ENCODE assay signal across 2 cellular contexts in the genomic region with DNA sequence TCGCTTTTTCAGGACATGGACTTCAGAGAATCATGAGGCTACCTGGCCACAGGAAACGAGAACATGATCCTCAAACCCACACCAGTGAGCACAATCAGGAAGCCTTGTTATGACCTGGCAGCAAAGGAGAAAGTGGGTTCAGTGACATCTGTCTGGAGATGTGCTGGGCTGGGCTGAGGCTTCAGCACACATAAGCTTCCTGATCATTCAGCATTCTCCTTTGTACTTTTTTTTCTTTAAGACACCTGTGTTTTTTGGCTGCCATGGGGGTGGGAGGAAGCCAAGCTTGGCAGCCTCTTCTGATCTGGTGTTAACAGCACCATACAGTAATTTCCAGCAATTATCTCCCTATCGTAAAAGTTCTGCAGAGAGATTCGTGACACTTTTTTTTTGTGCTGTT.
TF ChIP-seq lines count a peak whose summit lies in the region.

No MANE protein-coding gene starts in this region.

TF ChIP-seq in K562, 482 proteins besides CTCF, POLR2A, EP300 and RAD21 (continued from another document and continues in another):
- no peak for TF ChIP-seq E2F1 (CRISPR knock-in tag; IDR thresholded peaks at IDR 0.05)
- TF ChIP-seq, protein P1, sequence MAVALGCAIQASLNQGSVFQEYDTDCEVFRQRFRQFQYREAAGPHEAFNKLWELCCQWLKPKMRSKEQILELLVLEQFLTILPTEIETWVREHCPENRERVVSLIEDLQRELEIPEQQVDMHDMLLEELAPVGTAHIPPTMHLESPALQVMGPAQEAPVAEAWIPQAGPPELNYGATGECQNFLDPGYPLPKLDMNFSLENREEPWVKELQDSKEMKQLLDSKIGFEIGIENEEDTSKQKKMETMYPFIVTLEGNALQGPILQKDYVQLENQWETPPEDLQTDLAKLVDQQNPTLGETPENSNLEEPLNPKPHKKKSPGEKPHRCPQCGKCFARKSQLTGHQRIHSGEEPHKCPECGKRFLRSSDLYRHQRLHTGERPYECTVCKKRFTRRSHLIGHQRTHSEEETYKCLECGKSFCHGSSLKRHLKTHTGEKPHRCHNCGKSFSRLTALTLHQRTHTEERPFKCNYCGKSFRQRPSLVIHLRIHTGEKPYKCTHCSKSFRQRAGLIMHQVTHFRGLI (CRISPR knock-in tag; IDR thresholded peaks at IDR 0.05) = no peak
- TF ChIP-seq, protein P2, sequence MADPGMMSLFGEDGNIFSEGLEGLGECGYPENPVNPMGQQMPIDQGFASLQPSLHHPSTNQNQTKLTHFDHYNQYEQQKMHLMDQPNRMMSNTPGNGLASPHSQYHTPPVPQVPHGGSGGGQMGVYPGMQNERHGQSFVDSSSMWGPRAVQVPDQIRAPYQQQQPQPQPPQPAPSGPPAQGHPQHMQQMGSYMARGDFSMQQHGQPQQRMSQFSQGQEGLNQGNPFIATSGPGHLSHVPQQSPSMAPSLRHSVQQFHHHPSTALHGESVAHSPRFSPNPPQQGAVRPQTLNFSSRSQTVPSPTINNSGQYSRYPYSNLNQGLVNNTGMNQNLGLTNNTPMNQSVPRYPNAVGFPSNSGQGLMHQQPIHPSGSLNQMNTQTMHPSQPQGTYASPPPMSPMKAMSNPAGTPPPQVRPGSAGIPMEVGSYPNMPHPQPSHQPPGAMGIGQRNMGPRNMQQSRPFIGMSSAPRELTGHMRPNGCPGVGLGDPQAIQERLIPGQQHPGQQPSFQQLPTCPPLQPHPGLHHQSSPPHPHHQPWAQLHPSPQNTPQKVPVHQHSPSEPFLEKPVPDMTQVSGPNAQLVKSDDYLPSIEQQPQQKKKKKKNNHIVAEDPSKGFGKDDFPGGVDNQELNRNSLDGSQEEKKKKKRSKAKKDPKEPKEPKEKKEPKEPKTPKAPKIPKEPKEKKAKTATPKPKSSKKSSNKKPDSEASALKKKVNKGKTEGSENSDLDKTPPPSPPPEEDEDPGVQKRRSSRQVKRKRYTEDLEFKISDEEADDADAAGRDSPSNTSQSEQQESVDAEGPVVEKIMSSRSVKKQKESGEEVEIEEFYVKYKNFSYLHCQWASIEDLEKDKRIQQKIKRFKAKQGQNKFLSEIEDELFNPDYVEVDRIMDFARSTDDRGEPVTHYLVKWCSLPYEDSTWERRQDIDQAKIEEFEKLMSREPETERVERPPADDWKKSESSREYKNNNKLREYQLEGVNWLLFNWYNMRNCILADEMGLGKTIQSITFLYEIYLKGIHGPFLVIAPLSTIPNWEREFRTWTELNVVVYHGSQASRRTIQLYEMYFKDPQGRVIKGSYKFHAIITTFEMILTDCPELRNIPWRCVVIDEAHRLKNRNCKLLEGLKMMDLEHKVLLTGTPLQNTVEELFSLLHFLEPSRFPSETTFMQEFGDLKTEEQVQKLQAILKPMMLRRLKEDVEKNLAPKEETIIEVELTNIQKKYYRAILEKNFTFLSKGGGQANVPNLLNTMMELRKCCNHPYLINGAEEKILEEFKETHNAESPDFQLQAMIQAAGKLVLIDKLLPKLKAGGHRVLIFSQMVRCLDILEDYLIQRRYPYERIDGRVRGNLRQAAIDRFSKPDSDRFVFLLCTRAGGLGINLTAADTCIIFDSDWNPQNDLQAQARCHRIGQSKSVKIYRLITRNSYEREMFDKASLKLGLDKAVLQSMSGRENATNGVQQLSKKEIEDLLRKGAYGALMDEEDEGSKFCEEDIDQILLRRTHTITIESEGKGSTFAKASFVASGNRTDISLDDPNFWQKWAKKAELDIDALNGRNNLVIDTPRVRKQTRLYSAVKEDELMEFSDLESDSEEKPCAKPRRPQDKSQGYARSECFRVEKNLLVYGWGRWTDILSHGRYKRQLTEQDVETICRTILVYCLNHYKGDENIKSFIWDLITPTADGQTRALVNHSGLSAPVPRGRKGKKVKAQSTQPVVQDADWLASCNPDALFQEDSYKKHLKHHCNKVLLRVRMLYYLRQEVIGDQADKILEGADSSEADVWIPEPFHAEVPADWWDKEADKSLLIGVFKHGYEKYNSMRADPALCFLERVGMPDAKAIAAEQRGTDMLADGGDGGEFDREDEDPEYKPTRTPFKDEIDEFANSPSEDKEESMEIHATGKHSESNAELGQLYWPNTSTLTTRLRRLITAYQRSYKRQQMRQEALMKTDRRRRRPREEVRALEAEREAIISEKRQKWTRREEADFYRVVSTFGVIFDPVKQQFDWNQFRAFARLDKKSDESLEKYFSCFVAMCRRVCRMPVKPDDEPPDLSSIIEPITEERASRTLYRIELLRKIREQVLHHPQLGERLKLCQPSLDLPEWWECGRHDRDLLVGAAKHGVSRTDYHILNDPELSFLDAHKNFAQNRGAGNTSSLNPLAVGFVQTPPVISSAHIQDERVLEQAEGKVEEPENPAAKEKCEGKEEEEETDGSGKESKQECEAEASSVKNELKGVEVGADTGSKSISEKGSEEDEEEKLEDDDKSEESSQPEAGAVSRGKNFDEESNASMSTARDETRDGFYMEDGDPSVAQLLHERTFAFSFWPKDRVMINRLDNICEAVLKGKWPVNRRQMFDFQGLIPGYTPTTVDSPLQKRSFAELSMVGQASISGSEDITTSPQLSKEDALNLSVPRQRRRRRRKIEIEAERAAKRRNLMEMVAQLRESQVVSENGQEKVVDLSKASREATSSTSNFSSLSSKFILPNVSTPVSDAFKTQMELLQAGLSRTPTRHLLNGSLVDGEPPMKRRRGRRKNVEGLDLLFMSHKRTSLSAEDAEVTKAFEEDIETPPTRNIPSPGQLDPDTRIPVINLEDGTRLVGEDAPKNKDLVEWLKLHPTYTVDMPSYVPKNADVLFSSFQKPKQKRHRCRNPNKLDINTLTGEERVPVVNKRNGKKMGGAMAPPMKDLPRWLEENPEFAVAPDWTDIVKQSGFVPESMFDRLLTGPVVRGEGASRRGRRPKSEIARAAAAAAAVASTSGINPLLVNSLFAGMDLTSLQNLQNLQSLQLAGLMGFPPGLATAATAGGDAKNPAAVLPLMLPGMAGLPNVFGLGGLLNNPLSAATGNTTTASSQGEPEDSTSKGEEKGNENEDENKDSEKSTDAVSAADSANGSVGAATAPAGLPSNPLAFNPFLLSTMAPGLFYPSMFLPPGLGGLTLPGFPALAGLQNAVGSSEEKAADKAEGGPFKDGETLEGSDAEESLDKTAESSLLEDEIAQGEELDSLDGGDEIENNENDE (IDR thresholded peaks at IDR 0.05; ENCODE audit: low read depth, low read length) = no peak
- TF ChIP-seq RBFOX2 (IDR thresholded peaks at IDR 0.05; ENCODE audit: low read depth, low read length) = no peak
- TF ChIP-seq CBX1 (IDR thresholded peaks at IDR 0.05; ENCODE audit: low read depth) = no peak
- TF ChIP-seq JUNB (CRISPR knock-in tag; conservative IDR thresholded peaks at IDR 0.05) = no peak
- no peak for TF ChIP-seq TEAD2 (tag; IDR thresholded peaks at IDR 0.05)
- TF ChIP-seq XRCC3 (IDR thresholded peaks at IDR 0.05) = no peak
- TF ChIP-seq ASH1L (IDR thresholded peaks at IDR 0.05; ENCODE audit: borderline replicate concordance, low read depth, partially characterized antibody) = no peak
- TF ChIP-seq MEIS2 (IDR thresholded peaks at IDR 0.05; ENCODE audit: partially characterized antibody) = no peak
- no peak for TF ChIP-seq NR2C2 (CRISPR knock-in tag; IDR thresholded peaks at IDR 0.05)
- TF ChIP-seq NR2C2 (tag; IDR thresholded peaks at IDR 0.05) = no peak

TF ChIP-seq in GM12891, 5 proteins besides CTCF, POLR2A, EP300 and RAD21 (continued from another document):
- no peak for TF ChIP-seq PAX5 (IDR thresholded peaks at IDR 0.05; ENCODE audit: insufficient read depth, low read length, severe bottlenecking)
